ENCODE assay signal across 9 cellular contexts in genomic region chr3:42092006-42092405, GRCh38. TPM values are rescaled to one million over a fixed set of nuclear protein-coding genes. Genes with fewer than 3 reads are reported as not detected.
A peak's percentile ranks its signal among the peaks of the same experiment; 100 is the strongest.
DNase-seq lines count a peak whose midpoint lies in the region; ATAC-seq and TF ChIP-seq lines count a peak whose summit lies in the region.
"Had no signal": no experiment of that assay in that cellular context is flagged by ENCODE, and none has a peak within 500 bp of the region (broad histone marks: within the 10 kb centered on the region; RNA-seq: fewer than 3 reads in every experiment).

No MANE protein-coding gene starts in this region.

- peaks cover 24% of the 10 kb centered on the region for H3K4me1 Mint-ChIP-seq in T-helper 2 cell treated with Interferon-gamma antibody and Interleukin-4, amounts not matched to agents 5 μg/mL and 100 μg/mL, for 36 hours (ENCODE audit: low read depth)
- H3K4me1 Mint-ChIP-seq in activated naive CD8-positive, alpha-beta T cell treated with anti-CD3 and anti-CD28 coated beads, Interleukin-2, amount 50 U/mL, for 24 hours, result peaks cover 80% of the 10 kb centered on the region

- H3K36me3 ChIP-seq in left lung, result peaks cover 0 to 32% of the 10 kb centered on the region in 2 donors

- H3K4me3 ChIP-seq in left lung, result no peak overlapping the region

- H3K9me3 Mint-ChIP-seq in T-helper 2 cell treated with Interferon-gamma antibody and Interleukin-4, amounts not matched to agents 5 μg/mL and 100 μg/mL, for 36 hours, result peaks cover 5% of the 10 kb centered on the region
- H3K9me3 Mint-ChIP-seq in activated naive CD8-positive, alpha-beta T cell treated with anti-CD3 and anti-CD28 coated beads, Interleukin-2, amount 50 U/mL, for 24 hours, result no peaks in the 10 kb centered on the region

- peaks cover 37% of the 10 kb centered on the region for H3K36me3 Mint-ChIP-seq in T-helper 2 cell treated with Interferon-gamma antibody and Interleukin-4, amounts not matched to agents 5 μg/mL and 100 μg/mL, for 36 hours (ENCODE audit: low read depth)
- peaks cover 43% of the 10 kb centered on the region for H3K36me3 Mint-ChIP-seq in activated naive CD8-positive, alpha-beta T cell treated with anti-CD3 and anti-CD28 coated beads, Interleukin-2, amount 50 U/mL, for 24 hours (ENCODE audit: low read depth)

- peak overlapping the region; percentile 13 to 39 for H3K27ac ChIP-seq in left lung
- peak overlapping the region; percentile 68 for H3K27ac ChIP-seq in substantia nigra (ENCODE audit: low read depth, low read length, poor library complexity, severe bottlenecking)

- intact Hi-C loops in left lung (cut with DNase I), result loop anchor here in 1 of 2 donors (10.0 kb wide), 1 partner anchor 77 kb away; no protein-coding TSS in a partner anchor

- H3K27ac Mint-ChIP-seq in T-helper 2 cell treated with Interferon-gamma antibody and Interleukin-4, amounts not matched to agents 5 μg/mL and 100 μg/mL, for 36 hours, result no peak overlapping the region
- peak overlapping the region; percentile 80 for H3K27ac Mint-ChIP-seq in activated naive CD8-positive, alpha-beta T cell treated with anti-CD3 and anti-CD28 coated beads, Interleukin-2, amount 50 U/mL, for 24 hours
- H3K27ac Mint-ChIP-seq: activated CD4-positive, alpha-beta T cell treated with anti-CD3 and anti-CD28 coated beads for 36 hours had no signal

- H3K4me1 ChIP-seq in left lung, result peaks cover 2 to 7% of the 10 kb centered on the region in 2 donors

- no peak for TF ChIP-seq CTCF in left lung (IDR thresholded peaks at IDR 0.05)

- DNase-seq in T-helper 2 cell treated with Interferon-gamma antibody and Interleukin-4, amounts not matched to agents 5 μg/mL and 100 μg/mL, for 36 hours (ENCODE audit: low spot score), result peak; percentile 20
- DNase-seq in T-helper 2 cell, result no peak
- DNase-seq in activated naive CD8-positive, alpha-beta T cell treated with anti-CD3 and anti-CD28 coated beads, Interleukin-2, amount 50 U/mL, for 24 hours, result peak; percentile 27
- DNase-seq in left lung, result no peak
- DNase-seq in substantia nigra (lab: John Stamatoyannopoulos, UW), result no peak
- no peak for DNase-seq in HUDEP-2 (lab: John Stamatoyannopoulos, UW; ENCODE audit: unreplicated experiment in 76 of 76)
- no peak for DNase-seq in NCI-H2227 treated with DMSO at 0.1 percent for 48 hours (lab: John Stamatoyannopoulos, UW)
- DNase-seq: activated CD4-positive, alpha-beta T cell treated with anti-CD3 and anti-CD28 coated beads for 36 hours had no signal

- H3K9me3 ChIP-seq in left lung, result no peaks in the 10 kb centered on the region

- no peaks in the 10 kb centered on the region for H3K27me3 Mint-ChIP-seq in T-helper 2 cell treated with Interferon-gamma antibody and Interleukin-4, amounts not matched to agents 5 μg/mL and 100 μg/mL, for 36 hours (ENCODE audit: low read depth)
- H3K27me3 Mint-ChIP-seq in activated naive CD8-positive, alpha-beta T cell treated with anti-CD3 and anti-CD28 coated beads, Interleukin-2, amount 50 U/mL, for 24 hours, result no peaks in the 10 kb centered on the region
- H3K27me3 Mint-ChIP-seq: activated CD4-positive, alpha-beta T cell treated with anti-CD3 and anti-CD28 coated beads for 36 hours had no signal

- no peaks in the 10 kb centered on the region for H3K27me3 ChIP-seq in left lung

- no peak overlapping the region for H3K4me3 Mint-ChIP-seq in T-helper 2 cell treated with Interferon-gamma antibody and Interleukin-4, amounts not matched to agents 5 μg/mL and 100 μg/mL, for 36 hours
- H3K4me3 Mint-ChIP-seq in activated naive CD8-positive, alpha-beta T cell treated with anti-CD3 and anti-CD28 coated beads, Interleukin-2, amount 50 U/mL, for 24 hours, result peak overlapping the region; percentile 50
- H3K4me3 Mint-ChIP-seq: activated CD4-positive, alpha-beta T cell treated with anti-CD3 and anti-CD28 coated beads for 36 hours had no signal

- peak; percentile 57 for ATAC-seq in activated naive CD8-positive, alpha-beta T cell treated with anti-CD3 and anti-CD28 coated beads, Interleukin-2, amount 50 U/mL, for 24 hours
- ATAC-seq in left lung, result no peak
- ATAC-seq in GM18907 (IDR thresholded peaks at IDR 0.05; ENCODE audit: unreplicated experiment), result no peak
- ATAC-seq: activated CD4-positive, alpha-beta T cell treated with anti-CD3 and anti-CD28 coated beads for 36 hours had no signal

RNA-seq across cellular contexts. Expression of gene TRAK1, which starts 0.8 kb away (rescaled TPM):
- total RNA-seq in left lung, result 10 to 100 TPM; 40.9 to 50.3 TPM

Comparison
In these comparisons a context has a peak if more than half of its experiments do, and no peak if none do; other contexts are left out.
1. DNase-seq: peak in T-helper 2 cell treated with Interferon-gamma antibody and Interleukin-4, amounts not matched to agents 5 μg/mL and 100 μg/mL, for 36 hours (single experiment) and activated naive CD8-positive, alpha-beta T cell treated with anti-CD3 and anti-CD28 coated beads, Interleukin-2, amount 50 U/mL, for 24 hours (single experiment); none in T-helper 2 cell (0 of 5), left lung (0 of 2), substantia nigra (0 of 49), HUDEP-2 (0 of 76) and NCI-H2227 treated with DMSO at 0.1 percent for 48 hours (single experiment).